In the genomic region with DNA sequence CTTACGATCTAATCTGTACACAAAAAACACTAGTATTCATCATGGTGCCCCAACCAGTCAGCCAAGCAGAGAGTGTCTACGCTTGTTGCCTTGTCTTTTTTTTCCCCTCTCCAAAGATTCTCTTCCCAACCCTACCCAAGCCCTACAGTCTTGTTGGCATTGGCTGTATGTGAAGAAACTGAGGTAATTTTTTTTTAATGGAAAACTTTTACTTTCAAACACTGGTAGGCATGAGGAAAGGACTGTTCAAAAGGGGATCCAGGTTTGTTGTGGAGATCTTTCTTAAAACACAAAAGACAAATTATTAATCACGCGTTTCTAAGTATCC, we compare ENCODE assay signal across 1 cellular context.
TF ChIP-seq lines count a peak whose summit lies in the region.

No MANE protein-coding gene starts in this region.

TF ChIP-seq in HepG2, 621 proteins besides CTCF, POLR2A, EP300 and RAD21 (continued from another document):
- TF ChIP-seq ARID4A (CRISPR knock-in tag; IDR thresholded peaks at IDR 0.05; ENCODE audit: borderline replicate concordance) = no peak
- TF ChIP-seq RFX1 (IDR thresholded peaks at IDR 0.05) = no peak
- no peak for TF ChIP-seq ATF1 (CRISPR knock-in tag; IDR thresholded peaks at IDR 0.05)
- TF ChIP-seq HHEX (CRISPR knock-in tag; IDR thresholded peaks at IDR 0.05) = no peak
TF ChIP-seq in HepG2: peak in this region for 2.
